In genomic region chr19:35545001-35545854, GRCh38 we compare ENCODE assay signal across 8 cellular contexts. TPM values are rescaled to one million over a fixed set of nuclear protein-coding genes. Genes with fewer than 3 reads are reported as not detected.
DNase-seq lines count a peak whose midpoint lies in the region; ATAC-seq and TF ChIP-seq lines count a peak whose summit lies in the region.

TMEM147 (plus strand) TSS chr19:35545626; CDS start chr19:35545740, 114 bp downstream.

- peak within 1 kb of the TSS; percentile 88 for H3K27ac Mint-ChIP-seq in T-helper 1 cell treated with Interleukin-12 subunit alpha and Interleukin-12 subunit beta and Interleukin-4 antibody, amounts not matched to agents 30 μg/mL and 1 μg/mL, for 36 hours

- H3K4me1 ChIP-seq in left ventricle myocardium inferior (peaks cover 35% of the 10 kb centered on the region), psoas muscle (peaks cover 27% of the 10 kb centered on the region)

- no peaks in the 10 kb centered on the region for H3K9me3 ChIP-seq in left ventricle myocardium inferior (replicated peaks)
- no peaks in the 10 kb centered on the region for H3K9me3 ChIP-seq in psoas muscle

- 0% methylated on average over 61 to 85 of the region's 85 CpGs for WGBS in psoas muscle, 3 donors

- peak; percentile 73 for TF ChIP-seq POLR2A in GM10847 (IDR thresholded peaks at IDR 0.05; ENCODE audit: extremely low read depth, insufficient read length)

- peak within 1 kb of the TSS; percentile 84 for H3K4me3 ChIP-seq in left ventricle myocardium inferior
- peak within 1 kb of the TSS; percentile 79 for H3K4me3 ChIP-seq in psoas muscle

- peaks cover 22% of the 10 kb centered on the region for H3K4me1 Mint-ChIP-seq in T-helper 1 cell treated with Interleukin-12 subunit alpha and Interleukin-12 subunit beta and Interleukin-4 antibody, amounts not matched to agents 30 μg/mL and 1 μg/mL, for 36 hours (ENCODE audit: low read depth)

- H3K9me3 Mint-ChIP-seq in T-helper 1 cell treated with Interleukin-12 subunit alpha and Interleukin-12 subunit beta and Interleukin-4 antibody, amounts not matched to agents 30 μg/mL and 1 μg/mL, for 36 hours: no peaks in the 10 kb centered on the region

- intact Hi-C loops in left ventricle myocardium inferior (cut with micrococcal nuclease) (no loop called here), psoas muscle (cut with DNase I) (loop anchor here (2.0 to 10.0 kb wide), 4 partner anchors 84 to 390 kb away; partner anchors contain the start of genes COX6B1 (in 1 of the 2), KMT2B (in 1 of the 2), LRFN3 (in 1 of the 2) and RBM42 (in 1 of the 2))

- H3K27me3 ChIP-seq in left ventricle myocardium inferior (ENCODE audit: low read depth) (no peaks in the 10 kb centered on the region), psoas muscle (ENCODE audit: insufficient read depth in 3 of 3, low read length in 2 of 3) (no peaks in the 10 kb centered on the region)

- TF ChIP-seq CTCF in left ventricle myocardium inferior (IDR thresholded peaks at IDR 0.05; ENCODE audit: borderline replicate concordance) (no peak), psoas muscle (IDR thresholded peaks at IDR 0.05) (no peak)

- H3K36me3 Mint-ChIP-seq in T-helper 1 cell treated with Interleukin-12 subunit alpha and Interleukin-12 subunit beta and Interleukin-4 antibody, amounts not matched to agents 30 μg/mL and 1 μg/mL, for 36 hours (ENCODE audit: low read depth): peaks cover 9% of the 10 kb centered on the region

- no peaks in the 10 kb centered on the region for H3K27me3 Mint-ChIP-seq in T-helper 1 cell treated with Interleukin-12 subunit alpha and Interleukin-12 subunit beta and Interleukin-4 antibody, amounts not matched to agents 30 μg/mL and 1 μg/mL, for 36 hours (ENCODE audit: low read depth)

- peak within 1 kb of the TSS; percentile 92 for H3K4me3 Mint-ChIP-seq in T-helper 1 cell treated with Interleukin-12 subunit alpha and Interleukin-12 subunit beta and Interleukin-4 antibody, amounts not matched to agents 30 μg/mL and 1 μg/mL, for 36 hours

- ATAC-seq in HG02678 (IDR thresholded peaks at IDR 0.05; ENCODE audit: unreplicated experiment) (peak; percentile 79), psoas muscle (peak; percentile 98 to 99 (median 99))

- H3K27ac ChIP-seq in left ventricle myocardium inferior (replicated peaks) (peak within 1 kb of the TSS; percentile 88), psoas muscle (peak within 1 kb of the TSS; percentile 90)

- DNase-seq in NCI-H146 (lab: John Stamatoyannopoulos, UW) (peak; percentile 91), amniotic stem cell (lab: John Stamatoyannopoulos, UW) (peak; percentile 80), left ventricle myocardium inferior (peak; percentile 94), psoas muscle (peak; percentile 97), ureter (ENCODE audit: low spot score) (peak; percentile 94)

- peaks cover 12% of the 10 kb centered on the region for H3K36me3 ChIP-seq in left ventricle myocardium inferior
- H3K36me3 ChIP-seq in psoas muscle (ENCODE audit: insufficient read depth in 1 of 2, low read depth in 1 of 2): peaks cover 0 to 19% of the 10 kb centered on the region in 2 donors

RNA-seq across cellular contexts. Expression of gene TMEM147, which starts in this region (rescaled TPM):
- total RNA-seq in left ventricle myocardium inferior (84.3 TPM), psoas muscle (100 to 1,000 TPM in 1 of 4 donors, 10 to 100 TPM in 3; 77.1 to 103 (median 85.5) TPM), ureter (113 TPM)
- 100 to 1,000 TPM; 143 to 245 (median 202) TPM for polyA plus RNA-seq in psoas muscle

Comparison
In these comparisons a context has a peak if more than half of its experiments do, and no peak if none do; other contexts are left out.
1. Peak in every context shown above with its lines: DNase-seq, ATAC-seq, H3K4me3 ChIP-seq and H3K27ac ChIP-seq.